ENCODE assay signal across 19 cellular contexts in the genomic region with DNA sequence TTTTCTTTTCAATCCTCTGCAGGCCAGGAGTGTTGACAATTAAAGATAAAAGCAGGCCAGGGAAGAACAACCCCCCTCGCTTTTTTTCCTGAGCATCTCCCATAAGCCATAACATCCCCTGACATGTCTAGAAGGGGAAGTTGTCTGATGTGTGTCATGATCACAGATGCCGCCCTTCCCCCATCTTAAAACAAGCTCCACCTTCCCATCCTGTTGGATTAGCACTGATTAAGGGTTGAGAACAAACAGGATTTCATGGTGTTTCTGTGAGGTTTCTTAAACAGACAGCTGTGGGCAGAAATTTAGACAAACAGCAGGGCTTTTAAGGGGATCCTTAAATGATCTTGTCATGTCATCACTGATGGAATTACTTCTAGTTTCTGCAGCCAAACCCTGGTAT. TPM values are rescaled to one million over a fixed set of nuclear protein-coding genes. Genes with fewer than 3 reads are reported as not detected.
DNase-seq lines count a peak whose midpoint lies in the region; ATAC-seq and TF ChIP-seq lines count a peak whose summit lies in the region.
"Had no signal": no experiment of that assay in that cellular context is flagged by ENCODE, and none has a peak within 500 bp of the region (broad histone marks: within the 10 kb centered on the region; RNA-seq: fewer than 3 reads in every experiment).

No MANE protein-coding gene starts in this region.

- H3K27ac ChIP-seq in mammary epithelial cell (ENCODE audit: insufficient read depth, low read depth, low read length), result no peak overlapping the region
- H3K27ac ChIP-seq: transverse colon had no signal

- dilution Hi-C loops in mammary epithelial cell (cut with HindIII; ENCODE audit: low sequenced_read_pairs), result no loop called here

- H3K4me1 ChIP-seq in mammary epithelial cell (ENCODE audit: insufficient read depth, low read length), result no peaks in the 10 kb centered on the region
- H3K4me1 ChIP-seq: HAP-1, transverse colon had no signal

- 100% methylated on average over 2 of the region's 2 CpGs for WGBS in mammary epithelial cell (ENCODE audit: low coverage, missing lambda C conversion rate)

- no TSS peak for BruUV-seq in mammary epithelial cell (replicated peaks; lab: Mats Ljungman, UMichigan)
- BruUV-seq in MCF 10A (replicated peaks; lab: Mats Ljungman, UMichigan), result no TSS peak

- no peaks in the 10 kb centered on the region for H3K36me3 ChIP-seq in mammary epithelial cell (ENCODE audit: insufficient read depth, low read length)
- H3K36me3 ChIP-seq: HAP-1, transverse colon had no signal

- H3K36me3 Mint-ChIP-seq in MCF 10A (ENCODE audit: insufficient read depth, unreplicated experiment), result no peaks in the 10 kb centered on the region
- peaks cover 3% of the 10 kb centered on the region for H3K36me3 Mint-ChIP-seq in endothelial cell (ENCODE audit: low read depth, unreplicated experiment)

- no peaks in the 10 kb centered on the region for H3K9me3 ChIP-seq in mammary epithelial cell (replicated peaks; ENCODE audit: insufficient read depth, low read length)
- H3K9me3 ChIP-seq: HAP-1, transverse colon had no signal

- H3K9ac ChIP-seq in mammary epithelial cell (ENCODE audit: insufficient read depth, low read length), result no peak overlapping the region

- TF ChIP-seq CTCF in mammary epithelial cell (conservative IDR thresholded peaks at IDR 0.05 in 1 of 2, IDR thresholded peaks at IDR 0.05 in 1 of 2; ENCODE audit: extremely low read depth in 1 of 2, insufficient read depth in 1 of 2, low read depth in 1 of 2, low read length in 2 of 2), result no peak
- no peak for TF ChIP-seq CTCF in MCF 10A (IDR thresholded peaks at IDR 0.05; ENCODE audit: unreplicated experiment)
- no peak for TF ChIP-seq CTCF in endothelial cell (IDR thresholded peaks at IDR 0.05; ENCODE audit: unreplicated experiment)

- ATAC-seq in sciatic nerve (no peak), HG02938 (IDR thresholded peaks at IDR 0.05; ENCODE audit: unreplicated experiment) (no peak)
- ATAC-seq: activated CD4-positive, alpha-beta T cell treated with anti-CD3 and anti-CD28 coated beads for 36 hours had no signal

- H3K79me2 ChIP-seq in mammary epithelial cell (ENCODE audit: insufficient read depth, low read length), result no peaks in the 10 kb centered on the region

- H4K20me1 ChIP-seq in mammary epithelial cell (ENCODE audit: insufficient read depth, low read length), result no peaks in the 10 kb centered on the region

- no peak overlapping the region for H3K27ac Mint-ChIP-seq in MCF 10A (ENCODE audit: low read depth, unreplicated experiment)
- peak overlapping the region; percentile 88 for H3K27ac Mint-ChIP-seq in endothelial cell (ENCODE audit: unreplicated experiment)
- H3K27ac Mint-ChIP-seq: activated CD4-positive, alpha-beta T cell treated with anti-CD3 and anti-CD28 coated beads for 36 hours had no signal

- no peak overlapping the region for H3K4me3 ChIP-seq in mammary epithelial cell (replicated peaks in 1 of 3; ENCODE audit: insufficient read depth in 1 of 3, low read depth in 2 of 3, low read length in 3 of 3)
- H3K4me3 ChIP-seq: HAP-1, transverse colon had no signal

- H3K27me3 ChIP-seq in mammary epithelial cell (ENCODE audit: insufficient read depth, low read length), result peaks cover 3% of the 10 kb centered on the region
- H3K27me3 ChIP-seq: transverse colon had no signal

- POLR2A ChIA-PET in MCF 10A (lab: Yijun Ruan, JAX), result no interaction called here

- in situ Hi-C loops in mammary epithelial cell (cut with MboI; ENCODE audit: low sequenced_read_pairs in 2 of 2), result no loop called here

- H3K27me3 Mint-ChIP-seq in MCF 10A (ENCODE audit: insufficient read depth, unreplicated experiment), result no peaks in the 10 kb centered on the region
- no peaks in the 10 kb centered on the region for H3K27me3 Mint-ChIP-seq in endothelial cell (ENCODE audit: unreplicated experiment)
- H3K27me3 Mint-ChIP-seq: activated CD4-positive, alpha-beta T cell treated with anti-CD3 and anti-CD28 coated beads for 36 hours had no signal

- intact Hi-C loops in mammary epithelial cell (cut with micrococcal nuclease), result no loop called here
- intact Hi-C loops in MCF 10A (cut with micrococcal nuclease), result no loop called here
- intact Hi-C loops in sciatic nerve (cut with DNase I), result no loop called here

- peak overlapping the region; percentile 5 for H2AFZ ChIP-seq in mammary epithelial cell (ENCODE audit: low read depth, low read length)

- CTCF ChIA-PET in mammary epithelial cell (lab: Charles Lee; ENCODE audit: low non-redundant PET) (interaction anchor here (0.6 kb wide), 1 partner anchor 580 kb away, joined by 3 read pairs; no protein-coding TSS in a partner anchor), MCF 10A (lab: Yijun Ruan, JAX) (interaction anchor here (1.6 to 3.7 kb wide), 4 partner anchors 8 to 712 kb away, joined by 8 to 16 read pairs (median 12); no protein-coding TSS in a partner anchor)

- no peak overlapping the region for H3K4me2 ChIP-seq in mammary epithelial cell (ENCODE audit: insufficient read depth, low read depth, low read length)

- no peaks in the 10 kb centered on the region for H3K9me3 Mint-ChIP-seq in MCF 10A (ENCODE audit: unreplicated experiment)
- no peaks in the 10 kb centered on the region for H3K9me3 Mint-ChIP-seq in endothelial cell (ENCODE audit: unreplicated experiment)
- H3K9me3 Mint-ChIP-seq: central memory CD8-positive, alpha-beta T cell had no signal

- H3K4me3 Mint-ChIP-seq in MCF 10A (ENCODE audit: unreplicated experiment) (no peak overlapping the region), endothelial cell (ENCODE audit: unreplicated experiment) (no peak overlapping the region)
- H3K4me3 Mint-ChIP-seq: activated CD4-positive, alpha-beta T cell treated with anti-CD3 and anti-CD28 coated beads for 36 hours; central memory CD8-positive, alpha-beta T cell had no signal

- DNase-seq in mammary epithelial cell (no peak), MCF 10A (ENCODE audit: unreplicated experiment) (no peak), NCI-H69 (lab: John Stamatoyannopoulos, UW) (peak; percentile 66), endothelial cell (ENCODE audit: low spot score) (no peak), retina (peak; percentile 40), sciatic nerve (ENCODE audit: low spot score) (no peak), NCI-H2029 (lab: John Stamatoyannopoulos, UW) (no peak)
- DNase-seq: 8988T; activated CD4-positive, alpha-beta T cell treated with anti-CD3 and anti-CD28 coated beads for 36 hours; activated effector memory CD4-positive, alpha-beta T cell treated with Interleukin-2 at 50 U/mL for 16 hours; effector memory CD4-positive, alpha-beta T cell; kidney glomerular epithelial cell; SHP77 treated with DMSO at 0.1 percent for 48 hours; transverse colon had no signal

- H3K4me1 Mint-ChIP-seq in MCF 10A (ENCODE audit: insufficient read depth, unreplicated experiment) (no peaks in the 10 kb centered on the region), endothelial cell (ENCODE audit: unreplicated experiment) (peaks cover 50% of the 10 kb centered on the region)
- H3K4me1 Mint-ChIP-seq: central memory CD8-positive, alpha-beta T cell had no signal

RNA-seq across cellular contexts. Expression of a gene that starts 59.4 kb away (rescaled TPM):
- total RNA-seq in mammary epithelial cell, result not detected
- not detected for polyA plus RNA-seq in mammary epithelial cell
- polyA minus RNA-seq in mammary epithelial cell, result not detected
- not detected in 2 replicates for total RNA-seq in MCF 10A (2022)
- total RNA-seq in endothelial cell (ENCODE audit: unreplicated experiment), result not detected
- not detected for total RNA-seq in sciatic nerve
- total RNA-seq: activated CD4-positive, alpha-beta T cell treated with anti-CD3 and anti-CD28 coated beads for 36 hours; Daoy; posterior vena cava; transverse colon had no signal

Comparison
In these comparisons a context has a peak if more than half of its experiments do, and no peak if none do; other contexts are left out.
1. DNase-seq: peak in NCI-H69 (single experiment) and retina (single experiment); none in mammary epithelial cell (single experiment), MCF 10A (single experiment), endothelial cell (single experiment), sciatic nerve (single experiment) and NCI-H2029 (single experiment).